ENCODE assay signal across 25 cellular contexts in the genomic region with DNA sequence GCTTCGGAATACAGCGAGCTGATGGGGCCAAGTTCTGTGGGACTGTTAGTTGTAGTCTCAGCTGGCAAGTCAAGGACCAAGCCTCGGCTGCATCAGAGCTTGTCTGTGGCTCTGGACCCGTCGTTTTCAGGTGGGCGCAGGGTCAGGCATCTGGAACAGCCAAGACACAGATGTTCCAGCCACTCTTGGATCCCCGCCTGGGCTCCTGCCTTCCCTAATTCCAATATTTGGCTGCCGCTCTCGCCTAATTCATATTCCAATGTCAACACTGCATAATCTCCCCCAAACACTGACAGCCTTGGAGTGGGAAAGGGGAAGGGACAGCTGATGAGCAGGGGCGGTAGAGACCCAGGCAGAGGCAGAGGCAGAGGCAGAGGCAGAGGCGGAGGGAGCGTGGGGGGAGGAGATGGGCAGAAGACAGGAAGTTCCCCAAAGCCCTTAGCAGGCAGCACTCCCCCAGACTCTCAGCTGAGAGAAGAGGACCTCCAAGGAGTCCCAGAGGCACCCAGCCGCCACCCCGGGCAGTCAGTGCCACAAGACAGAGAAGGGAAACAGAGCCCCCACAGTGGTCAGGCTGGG. TPM values are rescaled to one million over a fixed set of nuclear protein-coding genes. Genes with fewer than 3 reads are reported as not detected.
DNase-seq lines count a peak whose midpoint lies in the region; ATAC-seq and TF ChIP-seq lines count a peak whose summit lies in the region.
"Had no signal": no experiment of that assay in that cellular context is flagged by ENCODE, and none has a peak within 500 bp of the region (broad histone marks: within the 10 kb centered on the region; RNA-seq: fewer than 3 reads in every experiment).

No MANE protein-coding gene starts in this region.

- peak overlapping the region; percentile 65 for H3K56ac ChIP-seq in mesendoderm (ENCODE audit: low read length)

- ATAC-seq in thoracic aorta (ENCODE audit: insufficient number of reproducible peaks, low FRiP score, low read depth) = no peak
- ATAC-seq in HG02885 (IDR thresholded peaks at IDR 0.05; ENCODE audit: poor library complexity, unreplicated experiment) = no peak
- ATAC-seq: gastroesophageal sphincter; GM12878; stimulated activated naive CD8-positive, alpha-beta T cell treated with anti-CD3 and anti-CD28 coated beads, Interleukin-15, Interleukin-2, amounts not matched to agents 100 U/mL and 50 U/mL, for 24 hours had no signal

- H3K27ac ChIP-seq in mesendoderm (ENCODE audit: low read depth, low read length) (no peak overlapping the region), thoracic aorta (peak overlapping the region; percentile 78 to 84), WERI-Rb-1 (no peak overlapping the region)
- H3K27ac ChIP-seq: 22Rv1, brain microvascular endothelial cell, psoas muscle, tibial nerve had no signal

- no peak overlapping the region for H3K4me3 ChIP-seq in mesendoderm (ENCODE audit: low read length)
- H3K4me3 ChIP-seq in thoracic aorta = no peak overlapping the region
- no peak overlapping the region for H3K4me3 ChIP-seq in WERI-Rb-1 (ENCODE audit: low read depth, low read length)
- H3K4me3 ChIP-seq: gastroesophageal sphincter, GM12878, psoas muscle, tibial nerve had no signal

- H2AK5ac ChIP-seq in mesendoderm (ENCODE audit: low read length) = no peak overlapping the region

- no peaks in the 10 kb centered on the region for H3K79me2 ChIP-seq in mesendoderm (ENCODE audit: control insufficient read depth, insufficient read depth, low read length)

- H3K4ac ChIP-seq in mesendoderm (ENCODE audit: low read depth, low read length) = no peak overlapping the region

- no peak overlapping the region for H4K8ac ChIP-seq in mesendoderm (ENCODE audit: low read depth, low read length)

- H3K4me1 ChIP-seq in mesendoderm (ENCODE audit: control insufficient read depth, low read depth, low read length) (peaks cover 10% of the 10 kb centered on the region), thoracic aorta (ENCODE audit: control insufficient read depth in 1 of 2, low read depth in 2 of 2) (peaks cover 39 to 71% of the 10 kb centered on the region in 2 donors)
- H3K4me1 ChIP-seq: psoas muscle, tibial nerve had no signal

- peaks cover 41% of the 10 kb centered on the region for H3K4me1 Mint-ChIP-seq in chondrocyte (ENCODE audit: low read depth)
- H3K4me1 Mint-ChIP-seq: activated CD4-positive, alpha-beta T cell treated with anti-CD3 and anti-CD28 coated beads, Interleukin-2, amount 10 ng/mL, durations not matched to agents 7 days and 5 days; activated naive CD8-positive, alpha-beta T cell treated with anti-CD3 and anti-CD28 coated beads for 36 hours; CD8-positive, alpha-beta memory T cell had no signal

- no peak overlapping the region for H3K4me2 ChIP-seq in mesendoderm (ENCODE audit: low read length)

- no CpG with 5 or more reads among the region's 14 CpGs for WGBS in mesendoderm (ENCODE audit: extremely low coverage, insufficient coverage, low lambda C conversion rate)

- H3K4me3 Mint-ChIP-seq in chondrocyte (ENCODE audit: unreplicated experiment) = no peak overlapping the region
- H3K4me3 Mint-ChIP-seq: activated CD4-positive, alpha-beta T cell treated with anti-CD3 and anti-CD28 coated beads, Interleukin-2, amount 10 ng/mL, durations not matched to agents 7 days and 5 days; activated naive CD8-positive, alpha-beta T cell treated with anti-CD3 and anti-CD28 coated beads for 36 hours; CD8-positive, alpha-beta memory T cell; HFFc6; nephron progenitor cell had no signal

- no peak overlapping the region for H3K18ac ChIP-seq in mesendoderm (ENCODE audit: low read length)

- no peaks in the 10 kb centered on the region for H3K36me3 Mint-ChIP-seq in chondrocyte (ENCODE audit: low read depth)
- H3K36me3 Mint-ChIP-seq: activated naive CD8-positive, alpha-beta T cell treated with anti-CD3 and anti-CD28 coated beads for 36 hours; CD8-positive, alpha-beta memory T cell had no signal

- H3K23ac ChIP-seq in mesendoderm (ENCODE audit: low read length) = no peak overlapping the region

- H2BK15ac ChIP-seq in mesendoderm (replicated peaks; ENCODE audit: low read depth) = no peak overlapping the region

- peak overlapping the region; percentile 3 for H3K27ac Mint-ChIP-seq in chondrocyte (ENCODE audit: unreplicated experiment)
- H3K27ac Mint-ChIP-seq: activated CD4-positive, alpha-beta T cell treated with anti-CD3 and anti-CD28 coated beads, Interleukin-2, amount 10 ng/mL, durations not matched to agents 7 days and 5 days; activated naive CD8-positive, alpha-beta T cell treated with anti-CD3 and anti-CD28 coated beads for 36 hours; activated T-helper 2 cell treated with anti-CD3 and anti-CD28 coated beads, Interferon-gamma antibody, Interleukin-2, Interleukin-4, amounts not matched to agents 10 μg/mL and 5 μg/mL and 100 μg/mL, durations not matched to agents 14 hours and 24 hours and 36 hours; CD8-positive, alpha-beta memory T cell; HFFc6; nephron progenitor cell had no signal

- H2BK5ac ChIP-seq in mesendoderm (ENCODE audit: low read length) = no peak overlapping the region

- no peaks in the 10 kb centered on the region for H3K36me3 ChIP-seq in mesendoderm (ENCODE audit: control insufficient read depth, insufficient read depth, low read length)
- H3K36me3 ChIP-seq in thoracic aorta = no peaks in the 10 kb centered on the region
- H3K36me3 ChIP-seq in WERI-Rb-1 = no peaks in the 10 kb centered on the region
- H3K36me3 ChIP-seq: brain microvascular endothelial cell, gastroesophageal sphincter, tibial nerve had no signal

- H3K27me3 Mint-ChIP-seq in chondrocyte (ENCODE audit: low read depth) = peaks cover 29% of the 10 kb centered on the region
- H3K27me3 Mint-ChIP-seq: activated CD4-positive, alpha-beta T cell treated with anti-CD3 and anti-CD28 coated beads, Interleukin-2, amount 10 ng/mL, durations not matched to agents 7 days and 5 days had no signal

- no peaks in the 10 kb centered on the region for H3K9me3 Mint-ChIP-seq in chondrocyte (ENCODE audit: low read depth)
- H3K9me3 Mint-ChIP-seq: activated CD4-positive, alpha-beta T cell treated with anti-CD3 and anti-CD28 coated beads, Interleukin-2, amount 10 ng/mL, durations not matched to agents 7 days and 5 days; activated naive CD8-positive, alpha-beta T cell treated with anti-CD3 and anti-CD28 coated beads for 36 hours; activated T-helper 2 cell treated with anti-CD3 and anti-CD28 coated beads, Interferon-gamma antibody, Interleukin-2, Interleukin-4, amounts not matched to agents 10 μg/mL and 5 μg/mL and 100 μg/mL, durations not matched to agents 14 hours and 24 hours and 36 hours; CD8-positive, alpha-beta memory T cell; HFFc6; nephron progenitor cell had no signal

- H3K27me3 ChIP-seq in mesendoderm (ENCODE audit: insufficient read depth, low read length, poor library complexity) (no peaks in the 10 kb centered on the region), thoracic aorta (replicated peaks; ENCODE audit: insufficient read depth) (no peaks in the 10 kb centered on the region), WERI-Rb-1 (ENCODE audit: insufficient read depth, low read depth, severe bottlenecking) (no peaks in the 10 kb centered on the region)
- H3K27me3 ChIP-seq: brain microvascular endothelial cell had no signal

- peak; percentile 36 for DNase-seq in DMS 273 (lab: John Stamatoyannopoulos, UW; ENCODE audit: unreplicated experiment)
- DNase-seq in DMS 273 treated with DMSO at 0.1 percent for 48 hours (lab: John Stamatoyannopoulos, UW) = no peak
- no peak for DNase-seq in chondrocyte (ENCODE audit: low spot score)
- DNase-seq in mesendoderm = peak; percentile 40
- no peak for DNase-seq in thoracic aorta (ENCODE audit: low spot score)
- DNase-seq in WERI-Rb-1 = no peak
- no peak for DNase-seq in activated naive CD4-positive, alpha-beta T cell (lab: John Stamatoyannopoulos, UW)
- DNase-seq: activated CD4-positive, alpha-beta T cell treated with anti-CD3 and anti-CD28 coated beads, Interleukin-2, amount 10 ng/mL, durations not matched to agents 7 days and 5 days; activated naive CD8-positive, alpha-beta T cell treated with anti-CD3 and anti-CD28 coated beads for 36 hours; brain microvascular endothelial cell; CD8-positive, alpha-beta memory T cell; cortex of kidney; DMS79 treated with DMSO at 0.1 percent for 48 hours; HFFc6; nephron progenitor cell; psoas muscle; small intestine; stimulated activated CD4-positive, alpha-beta T cell treated with anti-CD3 and anti-CD28 coated beads, Interleukin-2, amount 100 ng/mL, for 48 hours; stimulated activated naive CD8-positive, alpha-beta T cell treated with anti-CD3 and anti-CD28 coated beads, Interleukin-15, Interleukin-2, amounts not matched to agents 100 U/mL and 50 U/mL, for 24 hours had no signal

- TF ChIP-seq CTCF in chondrocyte (IDR thresholded peaks at IDR 0.05) (no peak), thoracic aorta (IDR thresholded peaks at IDR 0.05) (no peak), WERI-Rb-1 (IDR thresholded peaks at IDR 0.05; ENCODE audit: low read depth, low read length) (no peak)

- peak overlapping the region; percentile 12 for H3K9ac ChIP-seq in mesendoderm (ENCODE audit: low read length)

- H3K79me1 ChIP-seq in mesendoderm (ENCODE audit: low read length) = no peaks in the 10 kb centered on the region

- no peak overlapping the region for H2BK120ac ChIP-seq in mesendoderm (ENCODE audit: low read depth, low read length)

- H3K9me3 ChIP-seq in thoracic aorta = no peaks in the 10 kb centered on the region
- H3K9me3 ChIP-seq in WERI-Rb-1 (ENCODE audit: severe bottlenecking) = no peaks in the 10 kb centered on the region
- H3K9me3 ChIP-seq: gastroesophageal sphincter, psoas muscle, tibial nerve had no signal

- no peak overlapping the region for H4K5ac ChIP-seq in mesendoderm (ENCODE audit: low read length)

RNA-seq across cellular contexts. Expression of a gene that starts 49.6 kb away (rescaled TPM):
- 22.7 to 33.1 TPM (median 31.9 TPM) in 3 replicates for total RNA-seq in chondrocyte
- 7.2 TPM for polyA plus RNA-seq in mesendoderm (2013, experiment 1 of 2)
- polyA plus RNA-seq in mesendoderm (2013, experiment 2 of 2) = 7.3 TPM
- 10 to 100 TPM; 18.8 to 28.4 TPM for total RNA-seq in thoracic aorta

Comparison
In these comparisons a context has a peak if more than half of its experiments do, and no peak if none do; other contexts are left out.
1. DNase-seq: peak in DMS 273 (single experiment) and mesendoderm (single experiment); none in DMS 273 treated with DMSO at 0.1 percent for 48 hours (single experiment), chondrocyte (single experiment), thoracic aorta (single experiment), WERI-Rb-1 (single experiment) and activated naive CD4-positive, alpha-beta T cell (0 of 4).
2. H3K27ac ChIP-seq: peak in thoracic aorta (2 of 2); none in mesendoderm (single experiment) and WERI-Rb-1 (single experiment).